18 cellular contexts compared by ENCODE assay signal in genomic region chr19:7419153-7419552, GRCh38.
A peak's percentile ranks its signal among the peaks of the same experiment; 100 is the strongest.
DNase-seq lines count a peak whose midpoint lies in the region; ATAC-seq, FAIRE-seq and TF ChIP-seq lines count a peak whose summit lies in the region.
"Had no signal": no experiment of that assay in that cellular context is flagged by ENCODE, and none has a peak within 500 bp of the region (broad histone marks: within the 10 kb centered on the region; RNA-seq: fewer than 3 reads in every experiment).

No MANE protein-coding gene starts in this region.

- ATAC-seq in activated T-cell treated with anti-CD3 and anti-CD28 coated beads, Interleukin-2, amount 50 U/mL, for 4 hours = no peak
- no peak for ATAC-seq in GM12878
- no peak for ATAC-seq in GM19467 (IDR thresholded peaks at IDR 0.05; ENCODE audit: unreplicated experiment)

- H2BK120ac ChIP-seq in trophoblast cell (ENCODE audit: insufficient read depth, low read length, poor library complexity) = no peak overlapping the region

- in situ Hi-C loops in GM12878 (cut with MboI) = no loop called here

- TF ChIP-seq EP300 in GM12878 (IDR thresholded peaks at IDR 0.05; ENCODE audit: borderline replicate concordance in 1 of 2, control insufficient read depth in 1 of 2, low read depth in 2 of 2, low read length in 2 of 2) = no peak

- no peak overlapping the region for H3K4me3 Mint-ChIP-seq in activated T-cell treated with anti-CD3 and anti-CD28 coated beads, Interleukin-2, amount 50 U/mL, for 24 hours
- no peak overlapping the region for H3K4me3 Mint-ChIP-seq in activated T-cell treated with anti-CD3 and anti-CD28 coated beads, Interleukin-2, amount 50 U/mL, for 4 hours
- H3K4me3 Mint-ChIP-seq: HFFc6 had no signal

- H3K14ac ChIP-seq in trophoblast cell (ENCODE audit: low read length) = no peak overlapping the region

- TF ChIP-seq POLR2A in GM12878 (IDR thresholded peaks at IDR 0.05; ENCODE audit: low read depth, low read length) = 0 out of 2 replicates have a peak, but pooled peaks have one; percentile 17

- H3K27ac ChIP-seq in GM12878 (ENCODE audit: control insufficient read depth, insufficient read depth) = no peak overlapping the region
- H3K27ac ChIP-seq in trophoblast cell (ENCODE audit: low read depth, low read length) = no peak overlapping the region
- H3K27ac ChIP-seq: BLaER1 treated with 17β-estradiol and CSF1 and Interleukin-3, amounts not matched to agents 10 nM and 100 nM had no signal

- H3K4ac ChIP-seq in trophoblast cell (ENCODE audit: low read depth, low read length) = peak overlapping the region; percentile 44

- no peak overlapping the region for H3K9ac ChIP-seq in GM12878 (ENCODE audit: control insufficient read depth, insufficient read depth, low read length)
- H3K9ac ChIP-seq in trophoblast cell (ENCODE audit: low read length) = no peak overlapping the region
- H3K9ac ChIP-seq: BLaER1 treated with 17β-estradiol and CSF1 and Interleukin-3, amounts not matched to agents 10 nM and 100 nM had no signal

- H3K4me2 ChIP-seq in GM12878 (ENCODE audit: control insufficient read depth, insufficient read depth) (no peak overlapping the region), trophoblast cell (ENCODE audit: low read length) (no peak overlapping the region)
- H3K4me2 ChIP-seq: BLaER1 treated with 17β-estradiol and CSF1 and Interleukin-3, amounts not matched to agents 10 nM and 100 nM had no signal

- no peak overlapping the region for H2BK5ac ChIP-seq in trophoblast cell (ENCODE audit: low read depth, low read length, poor library complexity)

- no peaks in the 10 kb centered on the region for H3K9me3 Mint-ChIP-seq in activated T-cell treated with anti-CD3 and anti-CD28 coated beads, Interleukin-2, amount 50 U/mL, for 24 hours
- H3K9me3 Mint-ChIP-seq in activated T-cell treated with anti-CD3 and anti-CD28 coated beads, Interleukin-2, amount 50 U/mL, for 4 hours = no peaks in the 10 kb centered on the region
- H3K9me3 Mint-ChIP-seq: CD4-positive, CD25-positive, alpha-beta regulatory T cell; HFFc6 had no signal

- CTCF ChIA-PET in GM12878 (lab: Yijun Ruan, JAX) = no interaction called here

- TF ChIP-seq CTCF in GM12878 (IDR thresholded peaks at IDR 0.05 in 2 of 3, conservative IDR thresholded peaks at IDR 0.05 in 1 of 3; ENCODE audit: control insufficient read depth in 2 of 3, extremely low read depth in 1 of 3, insufficient read depth in 1 of 3, low read depth in 3 of 3, low read length in 3 of 3) = no peak

- no peak for DNase-seq in activated T-cell treated with anti-CD3 and anti-CD28 coated beads, Interleukin-2, amount 50 U/mL, for 24 hours
- no peak for DNase-seq in activated T-cell treated with anti-CD3 and anti-CD28 coated beads, Interleukin-2, amount 50 U/mL, for 4 hours
- DNase-seq in GM12878 (ENCODE audit: low read depth, low spot score) = no peak
- no peak for DNase-seq in trophoblast cell
- DNase-seq in NCI-H146 (lab: John Stamatoyannopoulos, UW) = no peak
- DNase-seq in DMS79 treated with DMSO at 0.1 percent for 48 hours (lab: John Stamatoyannopoulos, UW) = no peak
- DNase-seq: ACHN; CD4-positive, CD25-positive, alpha-beta regulatory T cell; DMS79; EL; HFFc6 had no signal

- H3K23ac ChIP-seq in trophoblast cell (ENCODE audit: low read length) = no peak overlapping the region

- H3K27me3 ChIP-seq in GM12878 (replicated peaks in 1 of 2; ENCODE audit: control insufficient read depth in 2 of 2, insufficient read depth in 2 of 2, low read length in 1 of 2) = no peaks in the 10 kb centered on the region
- H3K27me3 ChIP-seq in trophoblast cell (ENCODE audit: insufficient read depth, low read length) = no peaks in the 10 kb centered on the region
- H3K27me3 ChIP-seq: BLaER1 treated with 17β-estradiol and CSF1 and Interleukin-3, amounts not matched to agents 10 nM and 100 nM had no signal

- 91% methylated on average over 12 of the region's 12 CpGs for WGBS in GM12878 (ENCODE audit: insufficient coverage, insufficient replicate concordance, low lambda C conversion rate, missing lambda C conversion rate)
- no CpG with 5 or more reads among the region's 12 CpGs for WGBS in trophoblast cell (ENCODE audit: extremely low coverage, insufficient coverage, insufficient read length)

- peaks cover 20% of the 10 kb centered on the region for H3K4me1 Mint-ChIP-seq in activated T-cell treated with anti-CD3 and anti-CD28 coated beads, Interleukin-2, amount 50 U/mL, for 24 hours (ENCODE audit: low read depth)
- peaks cover 24% of the 10 kb centered on the region for H3K4me1 Mint-ChIP-seq in activated T-cell treated with anti-CD3 and anti-CD28 coated beads, Interleukin-2, amount 50 U/mL, for 4 hours (ENCODE audit: low read depth)

- POLR2A ChIA-PET in GM12878 (lab: Charles Lee) = no interaction called here

- intact Hi-C loops in GM12878 (cut with micrococcal nuclease; ENCODE audit: unreplicated experiment) = no loop called here

- peak overlapping the region; percentile 49 for H4K91ac ChIP-seq in trophoblast cell (ENCODE audit: low read depth, low read length)

- BruUV-seq in GM12878 (replicated peaks; lab: Mats Ljungman, UMichigan) = no TSS peak

- peak overlapping the region; percentile 17 for H2BK12ac ChIP-seq in trophoblast cell (ENCODE audit: low read length)

- H3K36me3 ChIP-seq in GM12878 (ENCODE audit: control insufficient read depth in 2 of 2, insufficient read depth in 2 of 2, low read length in 1 of 2) = peaks cover 2 to 5% of the 10 kb centered on the region in 2 experiments
- H3K36me3 ChIP-seq in trophoblast cell (ENCODE audit: control insufficient read depth in 1 of 2, insufficient read depth in 2 of 2, low read length in 2 of 2) = peaks cover 6 to 12% of the 10 kb centered on the region in 2 experiments
- H3K36me3 ChIP-seq: HAP-1 had no signal

- peak overlapping the region; percentile 84 for H3K27ac Mint-ChIP-seq in activated T-cell treated with anti-CD3 and anti-CD28 coated beads, Interleukin-2, amount 50 U/mL, for 24 hours
- H3K27ac Mint-ChIP-seq: CD4-positive, CD25-positive, alpha-beta regulatory T cell; HFFc6 had no signal

- H3K79me1 ChIP-seq in trophoblast cell (ENCODE audit: low read length) = peaks cover 12% of the 10 kb centered on the region

- RAD21 ChIA-PET in GM12878 (lab: Charles Lee; ENCODE audit: unreplicated experiment) = no interaction called here

- H3K27me3 Mint-ChIP-seq in activated T-cell treated with anti-CD3 and anti-CD28 coated beads, Interleukin-2, amount 50 U/mL, for 24 hours = no peaks in the 10 kb centered on the region
- no peaks in the 10 kb centered on the region for H3K27me3 Mint-ChIP-seq in activated T-cell treated with anti-CD3 and anti-CD28 coated beads, Interleukin-2, amount 50 U/mL, for 4 hours (ENCODE audit: low read depth)

- H3K9me3 ChIP-seq in GM12878 (replicated peaks; ENCODE audit: control insufficient read depth, insufficient read depth, low read length) = no peaks in the 10 kb centered on the region
- H3K9me3 ChIP-seq in trophoblast cell (ENCODE audit: insufficient read depth, low read depth, low read length) = no peaks in the 10 kb centered on the region
- H3K9me3 ChIP-seq: BLaER1 treated with 17β-estradiol and CSF1 and Interleukin-3, amounts not matched to agents 10 nM and 100 nM; HAP-1 had no signal

- no peak for TF ChIP-seq RAD21 in GM12878 (IDR thresholded peaks at IDR 0.05; ENCODE audit: insufficient read depth, low read depth, low read length)

- H4K8ac ChIP-seq in trophoblast cell (ENCODE audit: low read depth, low read length) = no peak overlapping the region

- H2AFZ ChIP-seq in GM12878 (ENCODE audit: control insufficient read depth, low read depth, low read length) (no peak overlapping the region), trophoblast cell (ENCODE audit: insufficient read depth, low read length, poor library complexity) (no peak overlapping the region)

- peak overlapping the region; percentile 64 for H2AK5ac ChIP-seq in trophoblast cell (ENCODE audit: low read length)

- H3K4me3 ChIP-seq in GM12878 = no peak overlapping the region
- no peak overlapping the region for H3K4me3 ChIP-seq in trophoblast cell (ENCODE audit: low read depth, low read length)
- H3K4me3 ChIP-seq: BLaER1 treated with 17β-estradiol and CSF1 and Interleukin-3, amounts not matched to agents 10 nM and 100 nM; HAP-1 had no signal

- H3K18ac ChIP-seq in trophoblast cell (ENCODE audit: low read length) = peak overlapping the region; percentile 91

- no peak for FAIRE-seq in GM12878 (lab: Jason Lieb, UNC)
- FAIRE-seq: G401.6, GM19239, H1, HTR-8/SVneo had no signal

- no peaks in the 10 kb centered on the region for H4K20me1 ChIP-seq in GM12878 (ENCODE audit: control insufficient read depth, insufficient read depth)

- H3K36me3 Mint-ChIP-seq in activated T-cell treated with anti-CD3 and anti-CD28 coated beads, Interleukin-2, amount 50 U/mL, for 24 hours (ENCODE audit: low read depth) = peaks cover 59% of the 10 kb centered on the region
- H3K36me3 Mint-ChIP-seq in activated T-cell treated with anti-CD3 and anti-CD28 coated beads, Interleukin-2, amount 50 U/mL, for 4 hours (ENCODE audit: insufficient read depth) = peaks cover 18% of the 10 kb centered on the region

- no peak overlapping the region for H4K12ac ChIP-seq in trophoblast cell (ENCODE audit: low read depth, low read length)

- SMC1A ChIA-PET in GM12878 (lab: Charles Lee; ENCODE audit: uncharacterized antibody, unreplicated experiment) = no interaction called here

- H3K4me1 ChIP-seq in GM12878 (ENCODE audit: control insufficient read depth, insufficient read depth, low read length) (no peaks in the 10 kb centered on the region), trophoblast cell (ENCODE audit: control insufficient read depth in 1 of 2, insufficient read depth in 2 of 2, low read length in 2 of 2) (peaks cover 22 to 35% of the 10 kb centered on the region in 2 experiments)
- H3K4me1 ChIP-seq: BLaER1 treated with 17β-estradiol and CSF1 and Interleukin-3, amounts not matched to agents 10 nM and 100 nM; HAP-1 had no signal

- H3K79me2 ChIP-seq in GM12878 (ENCODE audit: control insufficient read depth, insufficient read depth, low read length) (peaks cover 3% of the 10 kb centered on the region), trophoblast cell (ENCODE audit: control insufficient read depth, insufficient read depth, low read length, poor library complexity) (peaks cover 7% of the 10 kb centered on the region)

TF ChIP-seq in GM12878, 131 proteins besides CTCF, POLR2A, EP300 and RAD21 (continues in another document):
- TF ChIP-seq RELA (IDR thresholded peaks at IDR 0.05; ENCODE audit: borderline replicate concordance, partially characterized antibody) (no peak), CBFB (IDR thresholded peaks at IDR 0.05; ENCODE audit: low read depth) (no peak), POU2F2 (IDR thresholded peaks at IDR 0.05; ENCODE audit: borderline replicate concordance, low read depth, low read length) (no peak)
